1 cellular context compared by ENCODE assay signal in genomic region chr3:14178247-14179113, GRCh38.
TF ChIP-seq lines count a peak whose summit lies in the region.

TSS of gene LSM3 (plus strand) at chr3:14178817. CDS start at chr3:14178861, 44 bp downstream.
TSS of gene XPC (minus strand) at chr3:14178601. CDS start at chr3:14178568, 33 bp downstream.

TF ChIP-seq in K562, 482 proteins besides CTCF, POLR2A, EP300 and RAD21 (continued from another document):
- TF ChIP-seq SNAPC5 (CRISPR knock-in tag; IDR thresholded peaks at IDR 0.05) (no peak), ATF6 (CRISPR knock-in tag; IDR thresholded peaks at IDR 0.05) (0 out of 2 replicates have a peak, but pooled peaks have one; percentile 61), PYGO2 (tag; IDR thresholded peaks at IDR 0.05) (no peak), CREB1 (IDR thresholded peaks at IDR 0.05) (peak; percentile 79), CREB1 (CRISPR knock-in tag; IDR thresholded peaks at IDR 0.05) (peak; percentile 87), KHSRP (IDR thresholded peaks at IDR 0.05) (no peak), ESRRA (IDR thresholded peaks at IDR 0.05; ENCODE audit: borderline replicate concordance, low read depth) (peak; percentile 46), STAT5A (IDR thresholded peaks at IDR 0.05; ENCODE audit: borderline replicate concordance, low read length) (no peak), HLTF (IDR thresholded peaks at IDR 0.05) (peak; percentile 83; the same call in 1 of the 2 replicates), HNRNPL (IDR thresholded peaks at IDR 0.05; ENCODE audit: low read depth, low read length) (0 out of 2 replicates have a peak, but pooled peaks have one; percentile 59), E2F1 (CRISPR knock-in tag; IDR thresholded peaks at IDR 0.05) (peak; percentile 88), GTF3C2 (IDR thresholded peaks at IDR 0.05; ENCODE audit: borderline replicate concordance, extremely low read depth, insufficient read length) (no peak), ZNF639 (CRISPR knock-in tag; conservative IDR thresholded peaks at IDR 0.05 in 1 of 2, IDR thresholded peaks at IDR 0.05 in 1 of 2) (no peak), GATAD2B (IDR thresholded peaks at IDR 0.05; ENCODE audit: borderline replicate concordance) (no peak; the same call in 1 of the 2 replicates), CBX3 (IDR thresholded peaks at IDR 0.05; ENCODE audit: borderline replicate concordance in 1 of 2, low read length in 2 of 2) (peak in 1 of 2 experiments; percentile 14; a peak in 2 of 3 replicates), ELK1 (CRISPR knock-in tag; IDR thresholded peaks at IDR 0.05) (no peak)
TF ChIP-seq in K562: peak in this region for 203.
